ENCODE assay signal across 8 cellular contexts in the genomic region with DNA sequence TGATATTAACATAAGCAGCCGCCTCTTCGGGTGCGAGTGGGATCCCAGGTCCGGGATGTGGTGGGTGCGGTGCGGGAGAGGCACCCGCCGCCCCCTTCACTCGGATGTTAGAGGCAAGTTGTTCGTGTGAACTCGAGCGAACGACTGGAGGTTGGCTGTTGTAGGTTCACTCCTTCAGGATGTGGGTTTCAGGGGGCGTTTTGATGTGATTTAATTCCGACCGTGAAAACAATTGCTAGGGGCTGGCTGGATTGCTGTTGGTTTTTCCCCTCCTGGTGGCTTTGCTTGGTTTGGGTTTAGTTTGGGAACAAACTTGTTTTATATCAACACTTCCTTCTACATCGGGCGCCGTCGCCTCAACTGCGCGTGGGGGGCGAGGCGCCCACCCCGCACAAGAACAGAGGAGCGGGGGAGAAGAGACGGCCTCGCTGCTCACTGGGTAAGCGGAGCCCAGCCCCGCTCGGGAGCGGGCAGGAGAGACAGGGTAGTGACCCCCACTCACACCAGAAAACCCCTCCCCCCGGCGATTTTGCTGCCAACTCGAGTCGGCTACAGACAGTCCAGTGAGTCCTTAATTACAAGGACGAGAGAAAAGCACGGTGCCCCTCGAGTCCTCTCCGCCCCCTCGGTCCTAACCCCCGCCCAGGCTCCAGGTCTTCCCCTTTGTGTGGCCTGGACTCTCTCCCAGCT. TPM values are rescaled to one million over a fixed set of nuclear protein-coding genes. Genes with fewer than 3 reads are reported as not detected.
DNase-seq lines count a peak whose midpoint lies in the region; ATAC-seq and TF ChIP-seq lines count a peak whose summit lies in the region.

No MANE protein-coding gene starts in this region.

- H3K27ac ChIP-seq in breast epithelium (peak overlapping the region in 1 of 2 donors; percentile 82), mammary epithelial cell (ENCODE audit: insufficient read depth, low read depth, low read length) (no peak overlapping the region), upper lobe of left lung (peak overlapping the region in 3 of 4 donors; percentile 33 to 70 (median 69)), prostate gland (peak overlapping the region in 1 of 2 donors; percentile 38)

- no peak for TF ChIP-seq EP300 in upper lobe of left lung (IDR thresholded peaks at IDR 0.05)

- peak overlapping the region; percentile 92 for H3K27ac Mint-ChIP-seq in activated naive CD4-positive, alpha-beta T cell treated with anti-CD3 and anti-CD28 coated beads, Interleukin-2, amount 50 U/mL, for 24 hours
- H3K27ac Mint-ChIP-seq in naive B cell = peak overlapping the region in 1 of 6 donors; percentile 54

- H3K9me3 Mint-ChIP-seq in activated naive CD4-positive, alpha-beta T cell treated with anti-CD3 and anti-CD28 coated beads, Interleukin-2, amount 50 U/mL, for 24 hours = no peaks in the 10 kb centered on the region
- H3K9me3 Mint-ChIP-seq in naive B cell = no peaks in the 10 kb centered on the region

- DNase-seq in breast epithelium (ENCODE audit: low spot score in 2 of 2) (no peak), mammary epithelial cell (no peak), naive B cell (peak; percentile 18), upper lobe of left lung (peak in 1 of 2 donors; percentile 76), NCI-H446 treated with DMSO at 0.1 percent for 48 hours (lab: John Stamatoyannopoulos, UW) (no peak), A172 (ENCODE audit: low spot score) (no peak), prostate gland (ENCODE audit: low spot score) (no peak)

- H3K9me3 ChIP-seq in breast epithelium (no peaks in the 10 kb centered on the region), mammary epithelial cell (replicated peaks; ENCODE audit: insufficient read depth, low read length) (no peaks in the 10 kb centered on the region), upper lobe of left lung (no peaks in the 10 kb centered on the region), prostate gland (no peaks in the 10 kb centered on the region)

- H3K4me3 ChIP-seq in breast epithelium = peak overlapping the region in 2 of 3 donors; percentile 58 to 71
- no peak overlapping the region for H3K4me3 ChIP-seq in mammary epithelial cell (replicated peaks in 1 of 3; ENCODE audit: insufficient read depth in 1 of 3, low read depth in 2 of 3, low read length in 3 of 3)
- peak overlapping the region in 3 of 4 donors; percentile 56 to 65 (median 58) for H3K4me3 ChIP-seq in upper lobe of left lung
- no peak overlapping the region for H3K4me3 ChIP-seq in prostate gland

- intact Hi-C loops in breast epithelium (cut with DNase I; ENCODE audit: low total_unique reads) = no loop called here
- intact Hi-C loops in mammary epithelial cell (cut with micrococcal nuclease) = loop anchor here (10.0 kb wide), 1 partner anchor 403 kb away; no protein-coding TSS in a partner anchor
- intact Hi-C loops in prostate gland (cut with DNase I) = no loop called here

- H3K36me3 ChIP-seq in breast epithelium = no peaks in the 10 kb centered on the region
- no peaks in the 10 kb centered on the region for H3K36me3 ChIP-seq in mammary epithelial cell (ENCODE audit: insufficient read depth, low read length)
- no peaks in the 10 kb centered on the region for H3K36me3 ChIP-seq in upper lobe of left lung
- no peaks in the 10 kb centered on the region for H3K36me3 ChIP-seq in prostate gland

- H3K36me3 Mint-ChIP-seq in activated naive CD4-positive, alpha-beta T cell treated with anti-CD3 and anti-CD28 coated beads, Interleukin-2, amount 50 U/mL, for 24 hours = no peaks in the 10 kb centered on the region
- H3K36me3 Mint-ChIP-seq in naive B cell = peaks cover 0 to 10% of the 10 kb centered on the region in 2 donors

- H3K27me3 Mint-ChIP-seq in activated naive CD4-positive, alpha-beta T cell treated with anti-CD3 and anti-CD28 coated beads, Interleukin-2, amount 50 U/mL, for 24 hours = no peaks in the 10 kb centered on the region
- H3K27me3 Mint-ChIP-seq in naive B cell = peaks cover 47 to 74% (median 61%) of the 10 kb centered on the region in 3 donors

- H3K9ac ChIP-seq in mammary epithelial cell (ENCODE audit: insufficient read depth, low read length) = no peak overlapping the region

- CTCF ChIA-PET in mammary epithelial cell (lab: Charles Lee; ENCODE audit: low non-redundant PET) = no interaction called here

- no peak for TF ChIP-seq POLR2A in breast epithelium (IDR thresholded peaks at IDR 0.05)
- no peak for TF ChIP-seq POLR2A in upper lobe of left lung (IDR thresholded peaks at IDR 0.05)
- TF ChIP-seq POLR2A in prostate gland (IDR thresholded peaks at IDR 0.05) = no peak

- H3K27me3 ChIP-seq in breast epithelium = peaks cover 0 to 58% of the 10 kb centered on the region in 2 donors
- H3K27me3 ChIP-seq in mammary epithelial cell (ENCODE audit: insufficient read depth, low read length) = peaks cover 63% of the 10 kb centered on the region
- peaks cover 0 to 43% (median 21%) of the 10 kb centered on the region in 4 donors for H3K27me3 ChIP-seq in upper lobe of left lung
- peaks cover 19% of the 10 kb centered on the region for H3K27me3 ChIP-seq in prostate gland (replicated peaks; ENCODE audit: insufficient read depth)

- H3K4me2 ChIP-seq in mammary epithelial cell (ENCODE audit: insufficient read depth, low read depth, low read length) = no peak overlapping the region

- dilution Hi-C loops in mammary epithelial cell (cut with HindIII; ENCODE audit: low sequenced_read_pairs) = no loop called here

- in situ Hi-C loops in mammary epithelial cell (cut with MboI; ENCODE audit: low sequenced_read_pairs in 2 of 2) = no loop called here

- 8% methylated on average over 18 of the region's 42 CpGs for WGBS in mammary epithelial cell (ENCODE audit: low coverage, missing lambda C conversion rate)
- 12 to 14% methylated on average over 26 to 42 of the region's 42 CpGs for WGBS in upper lobe of left lung, 2 donors
- WGBS in prostate gland = 29% methylated on average over 42 of the region's 42 CpGs

- H3K4me3 Mint-ChIP-seq in activated naive CD4-positive, alpha-beta T cell treated with anti-CD3 and anti-CD28 coated beads, Interleukin-2, amount 50 U/mL, for 24 hours = peak overlapping the region; percentile 92
- peak overlapping the region; percentile 65 to 94 (median 84) for H3K4me3 Mint-ChIP-seq in naive B cell

- ATAC-seq in naive B cell (ENCODE audit: low read depth in 2 of 2) (no peak), upper lobe of left lung (ENCODE audit: low FRiP score in 2 of 2) (no peak)

- H2AFZ ChIP-seq in mammary epithelial cell (ENCODE audit: low read depth, low read length) = no peak overlapping the region

- no TSS peak for BruUV-seq in mammary epithelial cell (replicated peaks; lab: Mats Ljungman, UMichigan)

- H3K4me1 Mint-ChIP-seq in activated naive CD4-positive, alpha-beta T cell treated with anti-CD3 and anti-CD28 coated beads, Interleukin-2, amount 50 U/mL, for 24 hours = peaks cover 53% of the 10 kb centered on the region
- H3K4me1 Mint-ChIP-seq in naive B cell = peaks cover 28 to 57% (median 41%) of the 10 kb centered on the region in 3 donors

- peaks cover 3% of the 10 kb centered on the region for H4K20me1 ChIP-seq in mammary epithelial cell (ENCODE audit: insufficient read depth, low read length)

- no peaks in the 10 kb centered on the region for H3K79me2 ChIP-seq in mammary epithelial cell (ENCODE audit: insufficient read depth, low read length)

- peaks cover 0 to 6% of the 10 kb centered on the region in 2 donors for H3K4me1 ChIP-seq in breast epithelium
- peaks cover 23% of the 10 kb centered on the region for H3K4me1 ChIP-seq in mammary epithelial cell (ENCODE audit: insufficient read depth, low read length)
- H3K4me1 ChIP-seq in upper lobe of left lung = peaks cover 26 to 55% (median 45%) of the 10 kb centered on the region in 4 donors
- H3K4me1 ChIP-seq in prostate gland (replicated peaks) = no peaks in the 10 kb centered on the region

- TF ChIP-seq CTCF in breast epithelium (IDR thresholded peaks at IDR 0.05) = no peak
- no peak for TF ChIP-seq CTCF in mammary epithelial cell (conservative IDR thresholded peaks at IDR 0.05 in 1 of 2, IDR thresholded peaks at IDR 0.05 in 1 of 2; ENCODE audit: extremely low read depth in 1 of 2, insufficient read depth in 1 of 2, low read depth in 1 of 2, low read length in 2 of 2)
- no peak for TF ChIP-seq CTCF in upper lobe of left lung (IDR thresholded peaks at IDR 0.05)
- no peak for TF ChIP-seq CTCF in prostate gland (IDR thresholded peaks at IDR 0.05)

RNA-seq across cellular contexts. Expression of gene LEF1, which starts 3.0 kb away (rescaled TPM):
- total RNA-seq in breast epithelium (1 to 10 TPM; 2.6 to 7.6 (median 7.2) TPM), mammary epithelial cell (1 to 10 TPM in 1 of 2 donors, under 1 TPM in 1; 0.67 to 4.0 TPM), upper lobe of left lung (1 to 10 TPM; 3.3 to 10.0 (median 5.6) TPM), prostate gland (10 to 100 TPM; 22.4 to 26.8 TPM)
- polyA plus RNA-seq in mammary epithelial cell (0.53 TPM), naive B cell (ENCODE audit: low read depth in 6 of 6) (10 to 100 TPM in 2 of 6 donors, 1 to 10 TPM in 4; 4.9 to 27.9 (median 9.0) TPM)
- polyA minus RNA-seq in mammary epithelial cell = 11.4 TPM
- 4.7 and 6.1 TPM in 2 replicates for total RNA-seq in A172 (2014; rRNA removed; shearing (Covaris generic))

Comparison
In these comparisons a context has a peak if more than half of its experiments do, and no peak if none do; other contexts are left out.
1. H3K4me3 ChIP-seq: peak in breast epithelium (2 of 3) and upper lobe of left lung (3 of 4); none in mammary epithelial cell (0 of 3) and prostate gland (0 of 2).